3 cellular contexts compared by ENCODE assay signal in the genomic region with DNA sequence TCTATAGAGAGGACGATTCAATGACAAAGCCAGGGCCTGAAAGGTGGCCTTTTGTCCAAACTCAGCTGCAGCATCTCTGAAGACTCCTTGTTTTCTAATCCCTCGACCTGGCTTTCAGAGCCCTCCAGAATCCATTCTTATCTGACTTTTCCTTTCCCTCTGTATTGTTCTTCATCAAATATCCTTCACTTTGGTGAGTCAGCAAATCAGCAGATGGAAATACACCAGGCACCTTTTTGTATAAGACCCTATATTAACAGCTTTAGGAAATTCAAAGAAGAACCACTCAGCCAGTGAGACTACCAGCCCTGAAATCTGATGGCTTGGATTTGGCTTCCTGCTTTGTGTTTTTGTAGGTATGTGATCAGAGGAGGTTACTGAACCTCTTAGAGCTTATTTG.
A peak's percentile ranks its signal among the peaks of the same experiment; 100 is the strongest.
TF ChIP-seq lines count a peak whose summit lies in the region.

No MANE protein-coding gene starts in this region.

TF ChIP-seq in HepG2, 621 proteins besides CTCF, POLR2A, EP300 and RAD21:
- TF ChIP-seq GATA4 (IDR thresholded peaks at IDR 0.05; ENCODE audit: borderline replicate concordance, low read depth) (no peak), MAFF (IDR thresholded peaks at IDR 0.05; ENCODE audit: low read depth, low read length) (peak; percentile 30; the same call in 1 of the 2 replicates), RXRA (CRISPR knock-in tag; IDR thresholded peaks at IDR 0.05) (no peak), MAFK (conservative IDR thresholded peaks at IDR 0.05 in 1 of 2, IDR thresholded peaks at IDR 0.05 in 1 of 2; ENCODE audit: low read length in 2 of 2) (peak; percentile 60 to 73; a peak in 3 of 4 replicates)

TF ChIP-seq in IMR-90, 13 proteins besides CTCF, POLR2A, EP300 and RAD21:
- TF ChIP-seq RFX5 (IDR thresholded peaks at IDR 0.05; ENCODE audit: low read depth, low read length) (no peak), MAFK (IDR thresholded peaks at IDR 0.05; ENCODE audit: low read depth, low read length) (peak; percentile 25; the same call in 1 of the 2 replicates)

TF ChIP-seq in K562, 482 proteins besides CTCF, POLR2A, EP300 and RAD21:
- TF ChIP-seq ZNF316 (IDR thresholded peaks at IDR 0.05) (peak; percentile 27; the same call in 1 of the 2 replicates), MAFF (IDR thresholded peaks at IDR 0.05; ENCODE audit: low read length) (no peak), TAF7 (tag; IDR thresholded peaks at IDR 0.05) (no peak), C11orf30 (IDR thresholded peaks at IDR 0.05; ENCODE audit: low read depth) (0 out of 2 replicates have a peak, but pooled peaks have one; percentile 22)
